Comparison of ENCODE assay signal across 8 cellular contexts in genomic region chr1:145859491-145860159, GRCh38. TPM values are rescaled to one million over a fixed set of nuclear protein-coding genes. Genes with fewer than 3 reads are reported as not detected.
DNase-seq lines count a peak whose midpoint lies in the region; ATAC-seq and TF ChIP-seq lines count a peak whose summit lies in the region.

No MANE protein-coding gene starts in this region.

- peak overlapping the region; percentile 94 for H3K4me2 ChIP-seq in GM23338

- H3K27me3 Mint-ChIP-seq in GM23338 (ENCODE audit: insufficient read depth, low read depth, poor library complexity) (peaks cover 17% of the 10 kb centered on the region), neural crest cell (ENCODE audit: low read depth) (peaks cover 16% of the 10 kb centered on the region)

- H3K4me3 ChIP-seq in GM23338 (peak overlapping the region; percentile 100), LNCaP clone FGC (ENCODE audit: low read depth, low read length) (peak overlapping the region; percentile 92), foreskin fibroblast (ENCODE audit: low read depth in 1 of 2, low read length in 2 of 2) (peak overlapping the region; percentile 63 to 100)

- H3K9me2 ChIP-seq in GM23338 (ENCODE audit: insufficient read depth): peaks cover 5% of the 10 kb centered on the region; the same call in 1 of the 2 replicates

- H3K27me3 ChIP-seq in GM23338 (ENCODE audit: insufficient read depth): no peaks in the 10 kb centered on the region

- ATAC-seq in GM23338: peak; percentile 75

- peak overlapping the region; percentile 98 for H2AFZ ChIP-seq in GM23338

- peak overlapping the region; percentile 90 for H3K27ac ChIP-seq in GM23338 (ENCODE audit: low read depth)

- peaks cover 9% of the 10 kb centered on the region for H3K36me3 ChIP-seq in GM23338 (ENCODE audit: insufficient read depth)

- DNase-seq in EH (ENCODE audit: low read depth) (peak; percentile 91), GM23338 (ENCODE audit: low spot score) (peak; percentile 94), LNCaP clone FGC (ENCODE audit: low read depth) (peak; percentile 64), activated gamma-delta T cell (lab: John Stamatoyannopoulos, UW) (peak; percentile 59), foreskin fibroblast (peak; percentile 90 to 97), neural crest cell (ENCODE audit: low read depth, low spot score) (peak; percentile 75), stromal cell of bone marrow (ENCODE audit: low read depth) (peak; percentile 87)

- H3K36me3 Mint-ChIP-seq in GM23338 (ENCODE audit: low read depth): peaks cover 36% of the 10 kb centered on the region
- peaks cover 15% of the 10 kb centered on the region for H3K36me3 Mint-ChIP-seq in neural crest cell (ENCODE audit: low read depth)

- H3K9me3 Mint-ChIP-seq in GM23338: peaks cover 23% of the 10 kb centered on the region
- no peaks in the 10 kb centered on the region for H3K9me3 Mint-ChIP-seq in neural crest cell

- H3K4me1 Mint-ChIP-seq in GM23338: peaks cover 12% of the 10 kb centered on the region
- H3K4me1 Mint-ChIP-seq in neural crest cell: peaks cover 10% of the 10 kb centered on the region

- H3K4me1 ChIP-seq in GM23338 (ENCODE audit: insufficient read depth): peaks cover 7% of the 10 kb centered on the region

- peak; percentile 77 for TF ChIP-seq POLR2A in Raji (IDR thresholded peaks at IDR 0.05; ENCODE audit: insufficient read depth, low read depth, low read length)

- peaks cover 8% of the 10 kb centered on the region for H3K79me2 ChIP-seq in GM23338 (replicated peaks; ENCODE audit: insufficient read depth)

- H3F3A ChIP-seq in GM23338 (replicated peaks; ENCODE audit: low read depth): peaks cover 5% of the 10 kb centered on the region; the same call in 1 of the 2 replicates

- TF ChIP-seq CTCF in GM23338 (conservative IDR thresholded peaks at IDR 0.05; ENCODE audit: low read depth in 2 of 2) (no peak), LNCaP clone FGC (IDR thresholded peaks at IDR 0.05; ENCODE audit: control insufficient read depth, extremely low read depth, insufficient read depth) (no peak), foreskin fibroblast (IDR thresholded peaks at IDR 0.05; ENCODE audit: low read depth, low read length) (no peak), neural crest cell (conservative IDR thresholded peaks at IDR 0.05) (peak; percentile 20)

- peak overlapping the region; percentile 85 for H3K27ac Mint-ChIP-seq in GM23338
- H3K27ac Mint-ChIP-seq in neural crest cell (ENCODE audit: unreplicated experiment): peak overlapping the region; percentile 93

- peaks cover 6% of the 10 kb centered on the region; the same call in 1 of the 2 replicates for H4K20me1 ChIP-seq in GM23338 (replicated peaks; ENCODE audit: insufficient read depth)

- H3K4me3 Mint-ChIP-seq in GM23338 (peak overlapping the region; percentile 97), neural crest cell (peak overlapping the region; percentile 97)

TF ChIP-seq in GM23338, 12 proteins besides CTCF, POLR2A, EP300 and RAD21:
- TF ChIP-seq EZH2 (IDR thresholded peaks at IDR 0.05; ENCODE audit: low read depth, unreplicated experiment) (peak; percentile 24), POLR2AphosphoS5 (IDR thresholded peaks at IDR 0.05; ENCODE audit: low read depth) (peak; percentile 56; the same call in 1 of the 2 replicates), ZNF331 (CRISPR knock-in tag; IDR thresholded peaks at IDR 0.05; ENCODE audit: low read depth) (no peak)
TF ChIP-seq in GM23338: peak in this region for 2.

RNA-seq across cellular contexts. Expression of gene PIAS3, which starts 0.7 kb away (rescaled TPM):
- total RNA-seq in GM23338 (2014; rRNA removed; shearing (Covaris generic)): 33.2 and 35.7 TPM in 2 replicates
- polyA plus RNA-seq in GM23338 (2016; fragmentation: Nextera tagmentation; extraction: Ambion mirVana): 40.8 and 45.4 TPM in 2 replicates
- total RNA-seq in neural crest cell: 35.1 and 38.7 TPM in 2 replicates

RNA-seq across cellular contexts. Expression of gene NUDT17, which starts 14.2 kb away (rescaled TPM):
- total RNA-seq in GM23338 (2014; rRNA removed; shearing (Covaris generic)): 4.3 and 6.8 TPM in 2 replicates
- polyA plus RNA-seq in GM23338 (2016; fragmentation: Nextera tagmentation; extraction: Ambion mirVana): 2.8 and 5.7 TPM in 2 replicates
- total RNA-seq in neural crest cell: 4.5 TPM in 2 replicates

RNA-seq across cellular contexts. Expression of gene ANKRD35, which starts 26.0 kb away (rescaled TPM):
- total RNA-seq in GM23338 (2014; rRNA removed; shearing (Covaris generic)): 3.6 and 4.3 TPM in 2 replicates
- 4.9 and 5.6 TPM in 2 replicates for polyA plus RNA-seq in GM23338 (2016; fragmentation: Nextera tagmentation; extraction: Ambion mirVana)
- 0.07 and 0.11 TPM in 2 replicates for total RNA-seq in neural crest cell

RNA-seq across cellular contexts. Expression of gene POLR3C, which starts 35.6 kb away (rescaled TPM):
- 15.7 and 23.9 TPM in 2 replicates for total RNA-seq in GM23338 (2014; rRNA removed; shearing (Covaris generic))
- polyA plus RNA-seq in GM23338 (2016; fragmentation: Nextera tagmentation; extraction: Ambion mirVana): 11.6 and 15.1 TPM in 2 replicates
- total RNA-seq in neural crest cell: 38.4 and 38.5 TPM in 2 replicates

RNA-seq across cellular contexts. Expression of gene RNF115, which starts 35.7 kb away (rescaled TPM):
- total RNA-seq in GM23338 (2014; rRNA removed; shearing (Covaris generic)): 10.5 and 10.6 TPM in 2 replicates
- 10.8 and 10.9 TPM in 2 replicates for polyA plus RNA-seq in GM23338 (2016; fragmentation: Nextera tagmentation; extraction: Ambion mirVana)
- 12.5 and 13.4 TPM in 2 replicates for total RNA-seq in neural crest cell

Comparison
In these comparisons a context has a peak if more than half of its experiments do, and no peak if none do; other contexts are left out.
1. Peak in every context shown above with its lines: DNase-seq, ATAC-seq, H3K4me3 ChIP-seq and H3K27ac ChIP-seq.